ENCODE assay signal across 8 cellular contexts in the genomic region with DNA sequence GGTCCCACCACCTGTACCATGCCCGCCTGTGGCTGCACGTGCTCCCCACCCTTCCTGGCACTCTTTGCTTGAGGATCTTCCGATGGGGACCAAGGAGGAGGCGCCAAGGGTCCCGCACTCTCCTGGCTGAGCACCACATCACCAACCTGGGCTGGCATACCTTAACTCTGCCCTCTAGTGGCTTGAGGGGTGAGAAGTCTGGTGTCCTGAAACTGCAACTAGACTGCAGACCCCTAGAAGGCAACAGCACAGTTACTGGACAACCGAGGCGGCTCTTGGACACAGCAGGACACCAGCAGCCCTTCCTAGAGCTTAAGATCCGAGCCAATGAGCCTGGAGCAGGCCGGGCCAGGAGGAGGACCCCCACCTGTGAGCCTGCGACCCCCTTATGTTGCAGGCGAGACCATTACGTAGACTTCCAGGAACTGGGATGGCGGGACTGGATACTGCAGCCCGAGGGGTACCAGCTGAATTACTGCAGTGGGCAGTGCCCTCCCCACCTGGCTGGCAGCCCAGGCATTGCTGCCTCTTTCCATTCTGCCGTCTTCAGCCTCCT. TPM values are rescaled to one million over a fixed set of nuclear protein-coding genes. Genes with fewer than 3 reads are reported as not detected.
A peak's percentile ranks its signal among the peaks of the same experiment; 100 is the strongest.
DNase-seq lines count a peak whose midpoint lies in the region; ATAC-seq, FAIRE-seq and TF ChIP-seq lines count a peak whose summit lies in the region.

No MANE protein-coding gene starts in this region.

- no peak for FAIRE-seq in A549 (lab: Jason Lieb, UNC)

- peak; percentile 77 for TF ChIP-seq CTCF in A549 (IDR thresholded peaks at IDR 0.05)
- TF ChIP-seq CTCF in SU-DHL-6 (IDR thresholded peaks at IDR 0.05; ENCODE audit: insufficient read depth, low read length, poor library complexity, severe bottlenecking) = peak; percentile 77
- TF ChIP-seq CTCF in choroid plexus epithelial cell (conservative IDR thresholded peaks at IDR 0.05; ENCODE audit: low read depth, low read length) = peak; percentile 70

- 40% methylated on average over 15 of the region's 15 CpGs for WGBS in A549 (ENCODE audit: missing lambda C conversion rate)

- H3K36me3 Mint-ChIP-seq in naive thymus-derived CD8-positive, alpha-beta T cell = no peaks in the 10 kb centered on the region

- H3K79me2 ChIP-seq in SU-DHL-6 (ENCODE audit: insufficient read depth, low read length) = no peaks in the 10 kb centered on the region; the same call in 1 of the 2 replicates

- H3K9me2 ChIP-seq in SU-DHL-6 (replicated peaks; ENCODE audit: insufficient read depth, low read length) = no peaks in the 10 kb centered on the region

- TF ChIP-seq POLR2A in A549 (IDR thresholded peaks at IDR 0.05; ENCODE audit: low read length) = no peak

- H3K4me1 Mint-ChIP-seq in naive thymus-derived CD8-positive, alpha-beta T cell = peaks cover 25 to 41% (median 30%) of the 10 kb centered on the region in 4 donors

- H3K27ac ChIP-seq in A549 = peak overlapping the region; percentile 92 to 99
- H3K27ac ChIP-seq in SU-DHL-6 (ENCODE audit: low read depth, low read length) = no peak overlapping the region

- H3K4me3 Mint-ChIP-seq in naive thymus-derived CD8-positive, alpha-beta T cell = peak overlapping the region; percentile 52 to 85 (median 72)

- H3K4me3 ChIP-seq in A549 (peak overlapping the region; percentile 7; the same call in 1 of the 3 replicates), SU-DHL-6 (ENCODE audit: insufficient read depth, low read length, poor library complexity, severe bottlenecking) (no peak overlapping the region), choroid plexus epithelial cell (ENCODE audit: low read depth, low read length) (peak overlapping the region; percentile 27)
- no peak overlapping the region for H3K4me3 ChIP-seq in Jurkat, Clone E6-1 (ENCODE audit: low read length)

- H3K27me3 Mint-ChIP-seq in naive thymus-derived CD8-positive, alpha-beta T cell = peaks cover 0 to 3% (median 0%) of the 10 kb centered on the region in 5 donors

- peak; percentile 57 to 63 for TF ChIP-seq RAD21 in A549 (conservative IDR thresholded peaks at IDR 0.05 in 1 of 2, IDR thresholded peaks at IDR 0.05 in 1 of 2)

- H3K36me3 ChIP-seq in SU-DHL-6 (ENCODE audit: low read length) = no peaks in the 10 kb centered on the region

- H3K9me3 Mint-ChIP-seq in naive thymus-derived CD8-positive, alpha-beta T cell = no peaks in the 10 kb centered on the region

- no peaks in the 10 kb centered on the region for H4K20me1 ChIP-seq in SU-DHL-6 (ENCODE audit: low read depth, low read length)

- peak; percentile 20 to 53; a peak in 3 of 6 replicates for ATAC-seq in A549
- peak; percentile 15 to 25 for ATAC-seq in naive thymus-derived CD8-positive, alpha-beta T cell
- ATAC-seq in GM21737 (IDR thresholded peaks at IDR 0.05; ENCODE audit: unreplicated experiment) = no peak
- no peak for ATAC-seq in GM18858 (IDR thresholded peaks at IDR 0.05; ENCODE audit: unreplicated experiment)

- peaks cover 14% of the 10 kb centered on the region for H3F3A ChIP-seq in SU-DHL-6 (ENCODE audit: insufficient read depth)

- TF ChIP-seq EP300 in A549 (IDR thresholded peaks at IDR 0.05) = 0 out of 5 replicates have a peak, but pooled peaks of 1 of the 2 experiments have one; percentile 14

- in situ Hi-C loops in G401 (cut with HindIII; ENCODE audit: low sequenced_read_pairs) = no loop called here

- H3K4me2 ChIP-seq in A549 = peak overlapping the region; percentile 97
- H3K4me2 ChIP-seq in SU-DHL-6 (ENCODE audit: low read depth, low read length, poor library complexity, severe bottlenecking) = peak overlapping the region; percentile 54

- H3K9ac ChIP-seq in SU-DHL-6 (ENCODE audit: low read length) = peak overlapping the region; percentile 37; the same call in 1 of the 2 replicates

- H3K27me3 ChIP-seq in SU-DHL-6 (ENCODE audit: low read length) = no peaks in the 10 kb centered on the region

- H3K9me3 ChIP-seq in A549 = no peaks in the 10 kb centered on the region
- no peaks in the 10 kb centered on the region for H3K9me3 ChIP-seq in SU-DHL-6 (ENCODE audit: insufficient read depth, low read length)

- CTCF ChIA-PET in A549 (lab: Yijun Ruan, JAX) = interaction anchor here (0.6 to 13.4 kb wide), 37 partner anchors 6 to 832 kb away, joined by 3 to 459 read pairs (median 5); a partner anchor contains a TSS

- POLR2A ChIA-PET in A549 (lab: Yijun Ruan, JAX) = no interaction called here
- POLR2A ChIA-PET in naive thymus-derived CD8-positive, alpha-beta T cell (lab: Charles Lee) = interaction anchor here (0.6 to 2.0 kb wide), 4 partner anchors 20 to 26 kb away, joined by 3 to 14 read pairs (median 5); a partner anchor contains a TSS

- no peak overlapping the region for H2AFZ ChIP-seq in SU-DHL-6 (ENCODE audit: low read depth, low read length, severe bottlenecking)

- DNase-seq in A549 (ENCODE audit: low read depth in 1 of 2, low spot score in 1 of 2) (peak; percentile 53 to 81), G401 (ENCODE audit: low spot score) (peak; percentile 78), choroid plexus epithelial cell (ENCODE audit: low read depth) (peak; percentile 56)
- peak; percentile 65 for DNase-seq in Jurkat, Clone E6-1 (ENCODE audit: low read depth, low spot score)
- peak in 7 of 10 donors; percentile 33 to 73 (median 55) for DNase-seq in naive thymus-derived CD8-positive, alpha-beta T cell

- H3K27ac Mint-ChIP-seq in naive thymus-derived CD8-positive, alpha-beta T cell = peak overlapping the region in 5 of 10 donors; percentile 5 to 89 (median 31)

- peaks cover 74% of the 10 kb centered on the region for H3K4me1 ChIP-seq in A549

TF ChIP-seq in A549, 52 proteins besides CTCF, POLR2A, EP300 and RAD21 (continues in another document):
- TF ChIP-seq MAFK (IDR thresholded peaks at IDR 0.05; ENCODE audit: partially characterized antibody) (no peak), ZFP36 (IDR thresholded peaks at IDR 0.05; ENCODE audit: borderline replicate concordance, partially characterized antibody) (no peak), HOXB13 (CRISPR knock-in tag; IDR thresholded peaks at IDR 0.05; ENCODE audit: low read depth) (no peak)
- TF ChIP-seq, protein P1, sequence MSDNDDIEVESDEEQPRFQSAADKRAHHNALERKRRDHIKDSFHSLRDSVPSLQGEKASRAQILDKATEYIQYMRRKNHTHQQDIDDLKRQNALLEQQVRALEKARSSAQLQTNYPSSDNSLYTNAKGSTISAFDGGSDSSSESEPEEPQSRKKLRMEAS (IDR thresholded peaks at IDR 0.05) = peak; percentile 43

RNA-seq across cellular contexts. Expression of a gene that starts 1.1 kb away (rescaled TPM):
- polyA plus RNA-seq in A549 (2011; rRNA removed) (2.4 and 2.9 TPM in 2 replicates), A549 (2017; fragmentation: RNase III; extraction: RNeasy Plus Mini Kit Qiagen cat#74134 plus additional on column Dnase treatment) (0.50 to 0.74 TPM (median 0.67 TPM) in 3 replicates)
- 0.67 and 0.74 TPM in 2 replicates for polyA plus RNA-seq in A549 (2012; cell fraction: cytosol; rRNA removed)
- polyA plus RNA-seq in A549 (2012; cell fraction: nucleus; rRNA removed) = 1.3 TPM in 2 replicates
- polyA minus RNA-seq in A549 (2011; rRNA and poly(A)+ RNA removed) = 3.3 and 5.0 TPM in 2 replicates
- 0.43 and 0.78 TPM in 2 replicates for total RNA-seq in G401 (2014; rRNA removed; shearing (Covaris generic))
- polyA plus RNA-seq in Jurkat, Clone E6-1 (2012; ENCODE audit: insufficient read depth, insufficient read length) = 0.50 TPM
- total RNA-seq in naive thymus-derived CD8-positive, alpha-beta T cell = not detected
- under 1 TPM in 1 of 3 donors, not detected in 2; 0.16 TPM for polyA plus RNA-seq in naive thymus-derived CD8-positive, alpha-beta T cell

RNA-seq across cellular contexts. Expression of a gene that starts 3.4 kb away (rescaled TPM):
- 27.3 and 30.0 TPM in 2 replicates for polyA plus RNA-seq in A549 (2011; rRNA removed)
- polyA plus RNA-seq in A549 (2012; cell fraction: cytosol; rRNA removed) = 22.8 and 31.1 TPM in 2 replicates
- 95.0 and 106 TPM in 2 replicates for polyA plus RNA-seq in A549 (2012; cell fraction: nucleus; rRNA removed)
- 13.0 to 13.5 TPM (median 13.1 TPM) in 3 replicates for polyA plus RNA-seq in A549 (2017; fragmentation: RNase III; extraction: RNeasy Plus Mini Kit Qiagen cat#74134 plus additional on column Dnase treatment)
- 44.9 and 52.6 TPM in 2 replicates for polyA minus RNA-seq in A549 (2011; rRNA and poly(A)+ RNA removed)
- total RNA-seq in G401 (2014; rRNA removed; shearing (Covaris generic)) = 4.7 and 6.4 TPM in 2 replicates
- 3.7 TPM for polyA plus RNA-seq in Jurkat, Clone E6-1 (2012; ENCODE audit: insufficient read depth, insufficient read length)
- total RNA-seq in naive thymus-derived CD8-positive, alpha-beta T cell = 1 to 10 TPM; 1.9 to 2.7 TPM
- not detected for polyA plus RNA-seq in naive thymus-derived CD8-positive, alpha-beta T cell

RNA-seq across cellular contexts. Expression of a gene that starts 21.6 kb away (rescaled TPM):
- 0.07 and 0.08 TPM in 2 replicates for polyA plus RNA-seq in A549 (2011; rRNA removed)
- polyA plus RNA-seq in A549 (2012; cell fraction: cytosol; rRNA removed) = 0.03 and 0.08 TPM in 2 replicates
- polyA plus RNA-seq in A549 (2012; cell fraction: nucleus; rRNA removed) = 0.11 and 0.13 TPM in 2 replicates
- not detected in 3 replicates for polyA plus RNA-seq in A549 (2017; fragmentation: RNase III; extraction: RNeasy Plus Mini Kit Qiagen cat#74134 plus additional on column Dnase treatment)
- polyA minus RNA-seq in A549 (2011; rRNA and poly(A)+ RNA removed) = 0.08 TPM in 1 of 2 replicates, not detected in the other
- total RNA-seq in G401 (2014; rRNA removed; shearing (Covaris generic)) = not detected in 2 replicates
- not detected for polyA plus RNA-seq in Jurkat, Clone E6-1 (2012; ENCODE audit: insufficient read depth, insufficient read length)
- total RNA-seq in naive thymus-derived CD8-positive, alpha-beta T cell = under 1 TPM; 0.18 to 0.19 TPM
- polyA plus RNA-seq in naive thymus-derived CD8-positive, alpha-beta T cell = not detected

RNA-seq across cellular contexts. Expression of a gene that starts 23.4 kb away (rescaled TPM):
- 0.25 and 0.50 TPM in 2 replicates for polyA plus RNA-seq in A549 (2011; rRNA removed)
- polyA plus RNA-seq in A549 (2012; cell fraction: cytosol; rRNA removed) = 0.23 and 0.24 TPM in 2 replicates
- 0.62 and 0.77 TPM in 2 replicates for polyA plus RNA-seq in A549 (2012; cell fraction: nucleus; rRNA removed)
- 0.20 to 0.29 TPM in 2 of 3 replicates, not detected in the other for polyA plus RNA-seq in A549 (2017; fragmentation: RNase III; extraction: RNeasy Plus Mini Kit Qiagen cat#74134 plus additional on column Dnase treatment)
- polyA minus RNA-seq in A549 (2011; rRNA and poly(A)+ RNA removed) = not detected in 2 replicates
- total RNA-seq in G401 (2014; rRNA removed; shearing (Covaris generic)) = 0.18 TPM in 1 of 2 replicates, not detected in the other
- 95.2 TPM for polyA plus RNA-seq in Jurkat, Clone E6-1 (2012; ENCODE audit: insufficient read depth, insufficient read length)
- 100 to 1,000 TPM; 287 to 291 TPM for total RNA-seq in naive thymus-derived CD8-positive, alpha-beta T cell
- polyA plus RNA-seq in naive thymus-derived CD8-positive, alpha-beta T cell = 100 to 1,000 TPM; 136 to 240 (median 150) TPM

RNA-seq across cellular contexts. Expression of a gene that starts 25.4 kb away (rescaled TPM):
- polyA plus RNA-seq in A549 (2011; rRNA removed) = 28.8 and 30.6 TPM in 2 replicates
- polyA plus RNA-seq in A549 (2012; cell fraction: cytosol; rRNA removed) = 24.1 and 33.5 TPM in 2 replicates
- 44.2 and 64.6 TPM in 2 replicates for polyA plus RNA-seq in A549 (2012; cell fraction: nucleus; rRNA removed)
- 14.0 to 14.7 TPM (median 14.4 TPM) in 3 replicates for polyA plus RNA-seq in A549 (2017; fragmentation: RNase III; extraction: RNeasy Plus Mini Kit Qiagen cat#74134 plus additional on column Dnase treatment)
- 32.8 and 38.9 TPM in 2 replicates for polyA minus RNA-seq in A549 (2011; rRNA and poly(A)+ RNA removed)
- total RNA-seq in G401 (2014; rRNA removed; shearing (Covaris generic)) = 6.3 and 8.9 TPM in 2 replicates
- 37.7 TPM for polyA plus RNA-seq in Jurkat, Clone E6-1 (2012; ENCODE audit: insufficient read depth, insufficient read length)
- total RNA-seq in naive thymus-derived CD8-positive, alpha-beta T cell = 100 to 1,000 TPM; 104 to 115 TPM
- 10 to 100 TPM in 1 of 3 donors, 1 to 10 TPM in 2; 5.4 to 17.3 (median 7.4) TPM for polyA plus RNA-seq in naive thymus-derived CD8-positive, alpha-beta T cell

Comparison
In these comparisons a context has a peak if more than half of its experiments do, and no peak if none do; other contexts are left out.
1. ATAC-seq: peak in A549 (2 of 2) and naive thymus-derived CD8-positive, alpha-beta T cell (2 of 2); none in GM21737 (single experiment) and GM18858 (single experiment).
2. H3K4me3 ChIP-seq: peak in A549 (single experiment) and choroid plexus epithelial cell (single experiment); none in Jurkat, Clone E6-1 (single experiment) and SU-DHL-6 (single experiment).
3. Peak in every context shown above with its lines, with median percentiles within 50 percentile points of each other: DNase-seq and CTCF ChIP-seq.